Comparison of ENCODE assay signal across 1 cellular context in the genomic region with DNA sequence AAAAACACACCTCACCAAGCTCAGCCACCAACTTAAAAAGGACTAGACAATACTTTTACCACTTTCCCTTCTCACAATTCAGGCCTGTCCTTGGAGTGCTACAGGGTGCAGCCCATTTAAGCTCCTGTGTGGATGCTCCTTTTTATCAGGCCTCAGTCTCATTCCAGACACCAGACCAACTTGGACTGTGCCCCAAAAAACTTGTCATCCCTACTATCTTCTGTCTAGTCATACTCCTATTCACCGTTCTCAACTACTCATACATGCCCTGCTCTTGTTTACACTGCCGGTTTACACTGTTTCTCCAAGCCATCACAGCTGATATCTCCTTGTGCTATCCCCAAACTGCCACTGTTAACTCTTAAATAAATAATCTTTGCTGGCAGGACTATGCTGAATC.
TF ChIP-seq lines count a peak whose summit lies in the region.

No MANE protein-coding gene starts in this region.

TF ChIP-seq in K562, 482 proteins besides CTCF, POLR2A, EP300 and RAD21 (continued from another document):
- TF ChIP-seq, protein P1, sequence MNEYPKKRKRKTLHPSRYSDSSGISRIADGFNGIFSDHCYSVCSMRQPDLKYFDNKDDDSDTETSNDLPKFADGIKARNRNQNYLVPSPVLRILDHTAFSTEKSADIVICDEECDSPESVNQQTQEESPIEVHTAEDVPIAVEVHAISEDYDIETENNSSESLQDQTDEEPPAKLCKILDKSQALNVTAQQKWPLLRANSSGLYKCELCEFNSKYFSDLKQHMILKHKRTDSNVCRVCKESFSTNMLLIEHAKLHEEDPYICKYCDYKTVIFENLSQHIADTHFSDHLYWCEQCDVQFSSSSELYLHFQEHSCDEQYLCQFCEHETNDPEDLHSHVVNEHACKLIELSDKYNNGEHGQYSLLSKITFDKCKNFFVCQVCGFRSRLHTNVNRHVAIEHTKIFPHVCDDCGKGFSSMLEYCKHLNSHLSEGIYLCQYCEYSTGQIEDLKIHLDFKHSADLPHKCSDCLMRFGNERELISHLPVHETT (CRISPR knock-in tag; conservative IDR thresholded peaks at IDR 0.05 in 1 of 2, IDR thresholded peaks at IDR 0.05 in 1 of 2): peak in 1 of 2 experiments; percentile 32; a peak in 1 of 4 replicates
- peak; percentile 47 for TF ChIP-seq FOSL1 (tag; conservative IDR thresholded peaks at IDR 0.05)
- 0 out of 2 replicates have a peak, but pooled peaks have one; percentile 24 for TF ChIP-seq ARID1B (IDR thresholded peaks at IDR 0.05)
- 0 out of 2 replicates have a peak, but pooled peaks have one; percentile 44 for TF ChIP-seq NFE2 (IDR thresholded peaks at IDR 0.05; ENCODE audit: low read depth)
- TF ChIP-seq TCF3 (CRISPR knock-in tag; IDR thresholded peaks at IDR 0.05): peak; percentile 9; the same call in 1 of the 2 replicates
